ENCODE assay signal across 8 cellular contexts in the genomic region with DNA sequence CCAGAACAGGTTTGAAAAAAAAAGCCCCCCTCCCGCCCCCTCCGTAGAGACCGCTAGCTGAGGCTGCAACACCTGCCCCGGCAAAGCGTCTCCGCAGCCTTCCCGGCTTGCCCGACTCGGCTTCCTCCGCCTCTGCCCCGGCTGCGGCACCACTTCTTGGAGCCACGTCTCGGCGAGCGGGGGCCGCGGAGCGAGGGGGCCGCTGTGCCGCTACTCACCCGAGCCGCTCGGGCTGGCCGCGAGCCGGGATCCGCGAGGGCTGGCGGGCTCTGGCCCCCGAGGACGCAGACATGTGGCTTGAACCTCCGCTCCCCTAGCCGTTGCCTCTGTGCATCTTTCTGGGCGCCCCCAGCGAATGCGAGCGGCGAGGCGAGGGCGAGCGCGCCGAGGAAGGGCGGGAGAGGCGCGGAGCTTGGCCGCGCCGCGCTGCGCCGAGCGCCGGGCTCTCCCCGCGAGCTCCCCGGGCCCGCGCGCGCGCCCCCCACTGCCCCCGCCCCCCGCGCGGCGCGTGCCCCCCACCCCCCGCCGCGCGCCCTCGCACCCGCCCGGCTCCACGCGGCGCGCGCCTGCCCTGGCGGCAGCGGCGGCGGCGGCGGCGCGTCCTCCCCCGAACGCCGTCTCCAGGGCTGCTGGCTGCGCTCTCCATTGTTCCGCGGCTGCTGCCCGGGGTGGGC.
DNase-seq lines count a peak whose midpoint lies in the region; ATAC-seq and TF ChIP-seq lines count a peak whose summit lies in the region.

No MANE protein-coding gene starts in this region.

- no CpG with 5 or more reads among the region's 96 CpGs for WGBS in neuronal stem cell (ENCODE audit: extremely low coverage in 2 of 2, insufficient read length in 2 of 2, insufficient replicate concordance in 1 of 2), 2 donors

- CTCF ChIA-PET in HEK293 (lab: Yijun Ruan, JAX), result interaction anchor here (0.6 to 0.7 kb wide), 2 partner anchors 11 to 37 kb away, joined by 3 to 4 read pairs; no protein-coding TSS in a partner anchor

- H2BK12ac ChIP-seq in neuronal stem cell (ENCODE audit: low read length), result peak overlapping the region; percentile 6

- H3K4me2 ChIP-seq in neuronal stem cell (ENCODE audit: insufficient read depth, low read length, poor library complexity, severe bottlenecking), result peak overlapping the region; percentile 97

- peak overlapping the region; percentile 93 for H3K9ac ChIP-seq in neuronal stem cell (ENCODE audit: low read depth, low read length, poor library complexity)

- no peak for TF ChIP-seq CTCF in HEK293 (tag by site-specific recombination; IDR thresholded peaks at IDR 0.05)

- peak overlapping the region; percentile 72 for H2BK15ac ChIP-seq in neuronal stem cell (ENCODE audit: low read length)

- ATAC-seq in GM19328 (IDR thresholded peaks at IDR 0.05; ENCODE audit: unreplicated experiment) (no peak), GM18502 (IDR thresholded peaks at IDR 0.05; ENCODE audit: poor library complexity, unreplicated experiment) (no peak)

- no peaks in the 10 kb centered on the region for H3K36me3 ChIP-seq in HEK293 (ENCODE audit: control insufficient read depth in 2 of 2, insufficient read depth in 1 of 2, low read length in 2 of 2)
- no peaks in the 10 kb centered on the region for H3K36me3 ChIP-seq in neuronal stem cell (replicated peaks in 1 of 2; ENCODE audit: control insufficient read depth in 2 of 2, insufficient read depth in 2 of 2, low read length in 2 of 2)

- H3K9me3 ChIP-seq in HEK293 (ENCODE audit: control insufficient read depth, insufficient read depth, low read depth, low read length), result no peaks in the 10 kb centered on the region
- no peaks in the 10 kb centered on the region for H3K9me3 ChIP-seq in neuronal stem cell (replicated peaks in 1 of 2; ENCODE audit: control insufficient read depth in 2 of 2, insufficient read depth in 1 of 2, low read depth in 1 of 2, low read length in 2 of 2)

- H3K4ac ChIP-seq in neuronal stem cell (ENCODE audit: low read length), result no peak overlapping the region

- H2AFZ ChIP-seq in neuronal stem cell (ENCODE audit: low read length), result peak overlapping the region; percentile 93

- H3K4me1 ChIP-seq in HEK293 (ENCODE audit: control insufficient read depth, insufficient read depth, low read length), result peaks cover 10% of the 10 kb centered on the region
- H3K4me1 ChIP-seq in neuronal stem cell (ENCODE audit: control insufficient read depth in 2 of 2, insufficient read depth in 1 of 2, low read depth in 1 of 2, low read length in 2 of 2), result peaks cover 3 to 7% of the 10 kb centered on the region in 2 donors

- no peak overlapping the region for H4K91ac ChIP-seq in neuronal stem cell (ENCODE audit: low read depth, low read length, poor library complexity)

- H2BK5ac ChIP-seq in neuronal stem cell (ENCODE audit: low read length), result peak overlapping the region; percentile 8

- no peak overlapping the region for H3K27ac ChIP-seq in HEK293 (ENCODE audit: extremely low read depth, low read depth, low read length)
- H3K27ac ChIP-seq in cingulate gyrus (ENCODE audit: low read depth, low read length), result peak overlapping the region; percentile 77
- no peak overlapping the region for H3K27ac ChIP-seq in neuronal stem cell (replicated peaks; ENCODE audit: low read length)

- H2BK120ac ChIP-seq in neuronal stem cell (ENCODE audit: low read depth, low read length), result no peak overlapping the region

- no peak overlapping the region for H2AK5ac ChIP-seq in neuronal stem cell (ENCODE audit: low read depth, low read length)

- peak overlapping the region; percentile 8 for H3K23ac ChIP-seq in neuronal stem cell (ENCODE audit: low read depth, low read length, poor library complexity)

- peaks cover 2% of the 10 kb centered on the region for H3K79me1 ChIP-seq in neuronal stem cell (ENCODE audit: low read depth, low read length)

- peaks cover 2 to 68% (median 37%) of the 10 kb centered on the region in 3 experiments for H3K27me3 ChIP-seq in neuronal stem cell (ENCODE audit: control insufficient read depth in 3 of 3, insufficient read depth in 3 of 3, low read depth in 1 of 3, low read length in 3 of 3)

- H4K8ac ChIP-seq in neuronal stem cell (ENCODE audit: low read depth, low read length), result no peak overlapping the region

- H3K18ac ChIP-seq in neuronal stem cell (ENCODE audit: low read length), result peak overlapping the region; percentile 92

- POLR2A ChIA-PET in HEK293 (lab: Yijun Ruan, JAX), result interaction anchor here (0.6 kb wide), 1 partner anchor 1963 kb away, joined by 4 read pairs; no protein-coding TSS in a partner anchor

- H3K14ac ChIP-seq in neuronal stem cell (ENCODE audit: low read length), result no peak overlapping the region

- DNase-seq in AG20443 (ENCODE audit: low spot score) (peak; percentile 47), neuronal stem cell (ENCODE audit: low spot score) (no peak), inferior parietal cortex (ENCODE audit: extremely low spot score) (no peak), SIG-M5 (lab: John Stamatoyannopoulos, UW) (no peak)

- H3K4me3 ChIP-seq in HEK293 (ENCODE audit: low read depth, low read length) (peak overlapping the region; percentile 47), neuronal stem cell (ENCODE audit: low read length in 2 of 2) (peak overlapping the region; percentile 49 to 82)

TF ChIP-seq in HEK293, 187 proteins besides CTCF, POLR2A, EP300 and RAD21 (continues in another document):
- TF ChIP-seq, protein P1, sequence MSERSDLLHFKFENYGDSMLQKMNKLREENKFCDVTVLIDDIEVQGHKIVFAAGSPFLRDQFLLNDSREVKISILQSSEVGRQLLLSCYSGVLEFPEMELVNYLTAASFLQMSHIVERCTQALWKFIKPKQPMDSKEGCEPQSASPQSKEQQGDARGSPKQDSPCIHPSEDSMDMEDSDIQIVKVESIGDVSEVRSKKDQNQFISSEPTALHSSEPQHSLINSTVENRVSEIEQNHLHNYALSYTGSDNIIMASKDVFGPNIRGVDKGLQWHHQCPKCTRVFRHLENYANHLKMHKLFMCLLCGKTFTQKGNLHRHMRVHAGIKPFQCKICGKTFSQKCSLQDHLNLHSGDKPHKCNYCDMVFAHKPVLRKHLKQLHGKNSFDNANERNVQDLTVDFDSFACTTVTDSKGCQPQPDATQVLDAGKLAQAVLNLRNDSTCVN (tag by site-specific recombination; optimal IDR thresholded peaks at IDR 0.05), result peak; percentile 76
- no peak for TF ChIP-seq ZNF223 (tag by site-specific recombination; IDR thresholded peaks at IDR 0.05)
- TF ChIP-seq MEIS1 (CRISPR knock-in tag; IDR thresholded peaks at IDR 0.05; ENCODE audit: borderline replicate concordance), result no peak
- TF ChIP-seq ZSCAN16 (tag by site-specific recombination; IDR thresholded peaks at IDR 0.05), result no peak
- TF ChIP-seq ZFP3 (tag by site-specific recombination; IDR thresholded peaks at IDR 0.05; ENCODE audit: low read depth), result no peak
- TF ChIP-seq, protein P2, sequence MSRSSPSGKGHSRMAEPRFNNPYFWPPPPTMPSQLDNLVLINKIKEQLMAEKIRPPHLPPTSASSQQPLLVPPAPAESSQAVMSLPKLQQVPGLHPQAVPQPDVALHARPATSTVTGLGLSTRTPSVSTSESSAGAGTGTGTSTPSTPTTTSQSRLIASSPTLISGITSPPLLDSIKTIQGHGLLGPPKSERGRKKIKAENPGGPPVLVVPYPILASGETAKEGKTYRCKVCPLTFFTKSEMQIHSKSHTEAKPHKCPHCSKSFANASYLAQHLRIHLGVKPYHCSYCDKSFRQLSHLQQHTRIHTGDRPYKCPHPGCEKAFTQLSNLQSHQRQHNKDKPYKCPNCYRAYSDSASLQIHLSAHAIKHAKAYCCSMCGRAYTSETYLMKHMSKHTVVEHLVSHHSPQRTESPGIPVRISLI (tag by site-specific recombination; IDR thresholded peaks at IDR 0.05), result no peak
- TF ChIP-seq ZNF660 (tag by site-specific recombination; IDR thresholded peaks at IDR 0.05), result 0 out of 2 replicates have a peak, but pooled peaks have one; percentile 24
- TF ChIP-seq, protein P3, sequence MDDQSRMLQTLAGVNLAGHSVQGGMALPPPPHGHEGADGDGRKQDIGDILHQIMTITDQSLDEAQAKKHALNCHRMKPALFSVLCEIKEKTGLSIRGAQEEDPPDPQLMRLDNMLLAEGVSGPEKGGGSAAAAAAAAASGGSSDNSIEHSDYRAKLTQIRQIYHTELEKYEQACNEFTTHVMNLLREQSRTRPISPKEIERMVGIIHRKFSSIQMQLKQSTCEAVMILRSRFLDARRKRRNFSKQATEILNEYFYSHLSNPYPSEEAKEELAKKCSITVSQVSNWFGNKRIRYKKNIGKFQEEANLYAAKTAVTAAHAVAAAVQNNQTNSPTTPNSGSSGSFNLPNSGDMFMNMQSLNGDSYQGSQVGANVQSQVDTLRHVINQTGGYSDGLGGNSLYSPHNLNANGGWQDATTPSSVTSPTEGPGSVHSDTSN (CRISPR knock-in tag; IDR thresholded peaks at IDR 0.05), result 0 out of 2 replicates have a peak, but pooled peaks have one; percentile 47
- TF ChIP-seq ZFHX2 (tag by site-specific recombination; conservative IDR thresholded peaks at IDR 0.05), result peak; percentile 19; the same call in 1 of the 2 replicates
- TF ChIP-seq ZBTB20 (tag by site-specific recombination; IDR thresholded peaks at IDR 0.05), result peak; percentile 44; the same call in 1 of the 2 replicates
- no peak for TF ChIP-seq ZNF132 (tag by site-specific recombination; IDR thresholded peaks at IDR 0.05; ENCODE audit: borderline replicate concordance)
